18 cellular contexts compared by ENCODE assay signal in the genomic region with DNA sequence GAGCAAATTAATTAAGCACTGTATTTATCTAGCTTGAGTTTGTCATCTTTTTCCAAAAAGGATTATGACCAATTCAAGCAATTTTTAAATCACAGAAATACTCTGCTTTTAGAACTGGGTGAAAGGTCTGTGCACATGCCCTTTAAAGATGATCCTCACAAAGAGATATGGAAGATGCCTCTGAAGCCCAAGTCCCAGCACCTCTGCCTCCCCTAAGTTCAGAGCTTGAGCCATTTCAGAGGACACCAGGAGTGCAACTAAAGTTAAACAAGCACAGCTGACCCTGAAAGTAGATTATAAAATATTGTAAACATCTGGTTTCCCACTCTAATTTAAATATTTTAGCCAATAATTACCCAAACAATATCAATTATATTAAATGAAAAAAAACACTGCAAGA.
"Had no signal": no experiment of that assay in that cellular context is flagged by ENCODE, and none has a peak within 500 bp of the region (broad histone marks: within the 10 kb centered on the region; RNA-seq: fewer than 3 reads in every experiment).

No MANE protein-coding gene starts in this region.

- H3K9me3 ChIP-seq: esophagus muscularis mucosa, lower lobe of right lung, prostate gland, spleen, upper lobe of left lung had no signal

- H3K27ac Mint-ChIP-seq: activated naive CD4-positive, alpha-beta T cell treated with anti-CD3 and anti-CD28 coated beads, Interleukin-2, amount 50 U/mL, for 24 hours; activated T-cell treated with anti-CD3 and anti-CD28 coated beads, Interleukin-2, amount 50 U/mL, for 24 hours; stimulated activated naive CD8-positive, alpha-beta T cell treated with anti-CD3 and anti-CD28 coated beads, Interleukin-15, Interleukin-2, amounts not matched to agents 100 ng/mL and 50 ng/mL, for 24 hours had no signal

- H3K27me3 Mint-ChIP-seq: activated naive CD4-positive, alpha-beta T cell treated with anti-CD3 and anti-CD28 coated beads, Interleukin-2, amount 50 U/mL, for 24 hours; activated T-cell treated with anti-CD3 and anti-CD28 coated beads, Interleukin-2, amount 50 U/mL, for 24 hours; stimulated activated naive CD8-positive, alpha-beta T cell treated with anti-CD3 and anti-CD28 coated beads, Interleukin-15, Interleukin-2, amounts not matched to agents 100 ng/mL and 50 ng/mL, for 24 hours had no signal

- H3K4me1 Mint-ChIP-seq: activated naive CD4-positive, alpha-beta T cell treated with anti-CD3 and anti-CD28 coated beads, Interleukin-2, amount 50 U/mL, for 24 hours had no signal

- H3K4me3 ChIP-seq: coronary artery, esophagus muscularis mucosa, lower lobe of right lung, prostate gland, spleen, upper lobe of left lung had no signal

- H3K36me3 ChIP-seq: esophagus muscularis mucosa, lower lobe of right lung, prostate gland, spleen, upper lobe of left lung had no signal

- H3K27me3 ChIP-seq: esophagus muscularis mucosa, spleen, upper lobe of left lung had no signal

- H3K9me3 Mint-ChIP-seq: activated naive CD4-positive, alpha-beta T cell treated with anti-CD3 and anti-CD28 coated beads, Interleukin-2, amount 50 U/mL, for 24 hours; activated T-cell treated with anti-CD3 and anti-CD28 coated beads, Interleukin-2, amount 50 U/mL, for 24 hours; nephron; stimulated activated naive CD8-positive, alpha-beta T cell treated with anti-CD3 and anti-CD28 coated beads, Interleukin-15, Interleukin-2, amounts not matched to agents 100 ng/mL and 50 ng/mL, for 24 hours had no signal

- H3K4me1 ChIP-seq: lower lobe of right lung, prostate gland, upper lobe of left lung had no signal

- H3K27ac ChIP-seq: coronary artery, esophagus muscularis mucosa, lower lobe of right lung, prostate gland, spleen, upper lobe of left lung had no signal

- H3K36me3 Mint-ChIP-seq: activated naive CD4-positive, alpha-beta T cell treated with anti-CD3 and anti-CD28 coated beads, Interleukin-2, amount 50 U/mL, for 24 hours had no signal

- H3K4me3 Mint-ChIP-seq: activated naive CD4-positive, alpha-beta T cell treated with anti-CD3 and anti-CD28 coated beads, Interleukin-2, amount 50 U/mL, for 24 hours; activated T-cell treated with anti-CD3 and anti-CD28 coated beads, Interleukin-2, amount 50 U/mL, for 24 hours; nephron; stimulated activated naive CD8-positive, alpha-beta T cell treated with anti-CD3 and anti-CD28 coated beads, Interleukin-15, Interleukin-2, amounts not matched to agents 100 ng/mL and 50 ng/mL, for 24 hours had no signal

- DNase-seq: activated CD4-positive, alpha-beta T cell treated with anti-CD3 and anti-CD28 coated beads, Interleukin-2, amount 50 U/mL, for 48 hours; activated effector memory CD4-positive, alpha-beta T cell treated with anti-CD3 and anti-CD28 coated beads, Interleukin-2, amount 50 U/mL, for 16 hours; activated T-cell treated with anti-CD3 and anti-CD28 coated beads, Interleukin-2, amount 50 U/mL, for 24 hours; central memory CD4-positive, alpha-beta T cell; effector CD4-positive, alpha-beta T cell; lower lobe of right lung; occipital lobe; spleen; T-helper 1 cell; T1000; upper lobe of left lung had no signal

- ATAC-seq: lower lobe of right lung, sciatic nerve had no signal
